1 cellular context compared by ENCODE assay signal in genomic region chr16:12099451-12100123, GRCh38.
TF ChIP-seq lines count a peak whose summit lies in the region.

No MANE protein-coding gene starts in this region.

TF ChIP-seq in HepG2, 621 proteins besides CTCF, POLR2A, EP300 and RAD21 (continued from another document and continues in another):
- TF ChIP-seq HNF1A (IDR thresholded peaks at IDR 0.05; ENCODE audit: low read depth) (no peak), HNF1A (CRISPR knock-in tag; IDR thresholded peaks at IDR 0.05; ENCODE audit: borderline replicate concordance) (no peak), PHB2 (IDR thresholded peaks at IDR 0.05; ENCODE audit: partially characterized antibody) (no peak), THYN1 (CRISPR knock-in tag; IDR thresholded peaks at IDR 0.05; ENCODE audit: borderline replicate concordance, low read depth) (no peak), ATF6 (CRISPR knock-in tag; conservative IDR thresholded peaks at IDR 0.05) (0 out of 2 replicates have a peak, but pooled peaks have one; percentile 18), NFIB (CRISPR knock-in tag; IDR thresholded peaks at IDR 0.05; ENCODE audit: borderline replicate concordance) (no peak), PRDM4 (CRISPR knock-in tag; IDR thresholded peaks at IDR 0.05; ENCODE audit: borderline replicate concordance) (no peak), ZEB1 (IDR thresholded peaks at IDR 0.05; ENCODE audit: insufficient replicate concordance, low read depth) (no peak), MYPOP (CRISPR knock-in tag; IDR thresholded peaks at IDR 0.05) (peak; percentile 46; the same call in 1 of the 2 replicates), ATF5 (CRISPR knock-in tag; IDR thresholded peaks at IDR 0.05; ENCODE audit: low read depth) (no peak), FOSL2 (CRISPR knock-in tag; IDR thresholded peaks at IDR 0.05) (no peak), NR2C2 (CRISPR knock-in tag; IDR thresholded peaks at IDR 0.05; ENCODE audit: borderline replicate concordance) (no peak), KMT2A (CRISPR knock-in tag; IDR thresholded peaks at IDR 0.05) (no peak), ZNF576 (CRISPR knock-in tag; IDR thresholded peaks at IDR 0.05) (0 out of 2 replicates have a peak, but pooled peaks have one; percentile 62), NFE2 (CRISPR knock-in tag; IDR thresholded peaks at IDR 0.05) (0 out of 2 replicates have a peak, but pooled peaks have one; percentile 4), ZNF292 (CRISPR knock-in tag; IDR thresholded peaks at IDR 0.05; ENCODE audit: borderline replicate concordance, low read depth) (no peak), ZNF275 (CRISPR knock-in tag; IDR thresholded peaks at IDR 0.05; ENCODE audit: borderline replicate concordance) (no peak), ZFYVE20 (CRISPR knock-in tag; IDR thresholded peaks at IDR 0.05; ENCODE audit: borderline replicate concordance, low read depth) (no peak), ZNF235 (CRISPR knock-in tag; IDR thresholded peaks at IDR 0.05; ENCODE audit: borderline replicate concordance) (peak; percentile 89; the same call in 1 of the 2 replicates), RBAK (CRISPR knock-in tag; IDR thresholded peaks at IDR 0.05) (no peak), NFIC (IDR thresholded peaks at IDR 0.05; ENCODE audit: low read length) (no peak), ZNF326 (CRISPR knock-in tag; IDR thresholded peaks at IDR 0.05; ENCODE audit: borderline replicate concordance) (no peak), MAZ (IDR thresholded peaks at IDR 0.05; ENCODE audit: borderline replicate concordance, low read depth, low read length) (peak; percentile 29; the same call in 1 of the 2 replicates), MAZ (CRISPR knock-in tag; IDR thresholded peaks at IDR 0.05; ENCODE audit: low read depth) (no peak; the same call in 1 of the 2 replicates), SRSF4 (IDR thresholded peaks at IDR 0.05; ENCODE audit: low read depth, low read length, poor library complexity, severe bottlenecking) (no peak), ZNF577 (CRISPR knock-in tag; IDR thresholded peaks at IDR 0.05; ENCODE audit: borderline replicate concordance, low read depth) (no peak), KDM1A (CRISPR knock-in tag; IDR thresholded peaks at IDR 0.05) (no peak), ZNF407 (CRISPR knock-in tag; IDR thresholded peaks at IDR 0.05; ENCODE audit: not compliant biosample characterization) (no peak), ZNF749 (CRISPR knock-in tag; IDR thresholded peaks at IDR 0.05; ENCODE audit: borderline replicate concordance) (peak; percentile 45; the same call in 1 of the 2 replicates), MTA1 (CRISPR knock-in tag; IDR thresholded peaks at IDR 0.05; ENCODE audit: borderline replicate concordance) (no peak; the same call in 1 of the 2 replicates), ZNF362 (CRISPR knock-in tag; IDR thresholded peaks at IDR 0.05; ENCODE audit: borderline replicate concordance) (no peak), NR0B2 (CRISPR knock-in tag; IDR thresholded peaks at IDR 0.05) (peak; percentile 60; the same call in 1 of the 2 replicates), ZNF841 (CRISPR knock-in tag; IDR thresholded peaks at IDR 0.05; ENCODE audit: borderline replicate concordance) (no peak), TBP (CRISPR knock-in tag; IDR thresholded peaks at IDR 0.05) (no peak)
